9 cellular contexts compared by ENCODE assay signal in the genomic region with DNA sequence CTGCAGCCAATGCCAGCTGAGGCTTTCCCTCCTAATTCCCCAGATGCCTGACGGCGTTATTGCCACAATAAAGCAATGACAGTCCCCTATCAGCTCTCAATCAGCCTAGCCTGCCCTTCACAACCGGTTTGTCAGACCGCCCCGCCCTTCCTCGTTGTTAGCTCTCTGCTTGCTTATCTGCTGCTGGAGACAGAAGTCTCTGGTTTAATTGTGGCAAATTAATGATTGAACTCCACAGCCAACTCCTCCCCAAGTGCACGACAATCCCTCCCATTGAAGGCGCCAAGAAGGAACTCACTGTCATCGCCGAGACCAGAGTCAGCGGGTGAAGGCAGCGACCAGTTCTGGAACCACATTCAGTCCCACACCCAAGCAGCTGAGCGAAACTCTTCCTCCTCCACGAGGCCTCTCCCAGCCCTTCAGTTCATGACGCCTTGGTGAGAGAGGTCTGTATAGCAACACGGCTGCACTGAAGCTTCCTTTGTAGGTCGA.
DNase-seq lines count a peak whose midpoint lies in the region; ATAC-seq and TF ChIP-seq lines count a peak whose summit lies in the region.
"Had no signal": no experiment of that assay in that cellular context is flagged by ENCODE, and none has a peak within 500 bp of the region (broad histone marks: within the 10 kb centered on the region; RNA-seq: fewer than 3 reads in every experiment).

No MANE protein-coding gene starts in this region.

- peaks cover 49% of the 10 kb centered on the region for H3K4me1 Mint-ChIP-seq in endodermal cell

- no peak overlapping the region for H3K27ac ChIP-seq in DND-41 (ENCODE audit: low read length)
- H3K27ac ChIP-seq in endodermal cell (ENCODE audit: low read depth, low read length) = no peak overlapping the region
- H3K27ac ChIP-seq in uterus = no peak overlapping the region

- no peaks in the 10 kb centered on the region for H4K20me1 ChIP-seq in DND-41 (ENCODE audit: insufficient read depth, low read length)

- ATAC-seq in DND-41 (ENCODE audit: insufficient read depth, low read depth) (peak; percentile 77), HG02798 (IDR thresholded peaks at IDR 0.05; ENCODE audit: poor library complexity, unreplicated experiment) (peak; percentile 66)

- peaks cover 7% of the 10 kb centered on the region for H3K27me3 Mint-ChIP-seq in endodermal cell (ENCODE audit: insufficient read depth)

- DNase-seq in DND-41 (peak; percentile 34), RPMI8226 (peak; percentile 39), endodermal cell (peak; percentile 79), activated gamma-delta T cell (lab: John Stamatoyannopoulos, UW) (no peak), uterus (no peak), MG63 (no peak)
- DNase-seq in stimulated activated CD8-positive, alpha-beta memory T cell treated with anti-CD3 and anti-CD28 coated beads, Interleukin-4, amount 100 ng/mL, for 48 hours = peak; percentile 41

- 75 to 78% methylated on average over 14 to 17 of the region's 17 CpGs for WGBS in endodermal cell (ENCODE audit: insufficient coverage in 1 of 2, insufficient read length in 1 of 2), 2 experiments

- no peak overlapping the region for H3K4me3 ChIP-seq in DND-41 (ENCODE audit: low read depth in 1 of 2, low read length in 2 of 2)
- no peak overlapping the region for H3K4me3 ChIP-seq in endodermal cell (ENCODE audit: low read length)
- H3K4me3 ChIP-seq in uterus = no peak overlapping the region
- H3K4me3 ChIP-seq in MG63 = no peak overlapping the region

- intact Hi-C loops in uterus (cut with DNase I; ENCODE audit: low total_unique reads) = no loop called here

- H3K27me3 ChIP-seq in DND-41 (ENCODE audit: insufficient read depth, low read length, poor library complexity) = peaks cover 13% of the 10 kb centered on the region
- no peaks in the 10 kb centered on the region for H3K27me3 ChIP-seq in endodermal cell (ENCODE audit: control insufficient read depth, insufficient read depth, low read length, poor library complexity, severe bottlenecking)
- H3K27me3 ChIP-seq in uterus = no peaks in the 10 kb centered on the region
- H3K27me3 ChIP-seq in MG63 = peaks cover 3% of the 10 kb centered on the region

- TF ChIP-seq CTCF in DND-41 (IDR thresholded peaks at IDR 0.05; ENCODE audit: borderline replicate concordance, extremely low read depth, low read length, poor library complexity, severe bottlenecking) = no peak
- TF ChIP-seq CTCF in endodermal cell (conservative IDR thresholded peaks at IDR 0.05) = no peak
- no peak for TF ChIP-seq CTCF in uterus (IDR thresholded peaks at IDR 0.05)

- H3K36me3 Mint-ChIP-seq in endodermal cell (ENCODE audit: low read depth) = no peaks in the 10 kb centered on the region

- H3K9me3 Mint-ChIP-seq in endodermal cell = no peaks in the 10 kb centered on the region
- H3K9me3 Mint-ChIP-seq: dendritic cell treated with granulocyte-macrophage colony-stimulating factor and Interleukin-4, amounts not matched to agents 40 ng/mL and 50 ng/mL, for 4 days had no signal

- no peaks in the 10 kb centered on the region for H3K79me2 ChIP-seq in DND-41 (ENCODE audit: insufficient read depth, low read length)

- no peak overlapping the region for H3K4me3 Mint-ChIP-seq in endodermal cell
- H3K4me3 Mint-ChIP-seq: dendritic cell treated with granulocyte-macrophage colony-stimulating factor and Interleukin-4, amounts not matched to agents 40 ng/mL and 50 ng/mL, for 4 days had no signal

- H3K36me3 ChIP-seq in DND-41 (ENCODE audit: insufficient read depth, low read length) = no peaks in the 10 kb centered on the region
- no peaks in the 10 kb centered on the region for H3K36me3 ChIP-seq in endodermal cell (ENCODE audit: control insufficient read depth, insufficient read depth, low read length)
- no peaks in the 10 kb centered on the region for H3K36me3 ChIP-seq in uterus
- H3K36me3 ChIP-seq in MG63 = no peaks in the 10 kb centered on the region

- no peak overlapping the region for H2AFZ ChIP-seq in DND-41 (ENCODE audit: low read depth, low read length)

- no peak for TF ChIP-seq POLR2A in uterus (IDR thresholded peaks at IDR 0.05)

- H3K4me1 ChIP-seq in DND-41 (ENCODE audit: insufficient read depth, low read length) (peaks cover 5% of the 10 kb centered on the region), endodermal cell (ENCODE audit: control insufficient read depth, insufficient read depth, low read length) (peaks cover 3% of the 10 kb centered on the region), uterus (no peaks in the 10 kb centered on the region)

- H3K4me2 ChIP-seq in DND-41 (ENCODE audit: insufficient read depth, low read length) = peak overlapping the region; percentile 12; the same call in 1 of the 2 replicates

- H3K9ac ChIP-seq in DND-41 (ENCODE audit: low read depth, low read length) (no peak overlapping the region), endodermal cell (ENCODE audit: extremely low read depth, low read length, poor library complexity, severe bottlenecking) (no peak overlapping the region)

- H3K9me3 ChIP-seq in DND-41 (ENCODE audit: insufficient read depth, low read length, severe bottlenecking) (no peaks in the 10 kb centered on the region), endodermal cell (ENCODE audit: control insufficient read depth, low read length) (no peaks in the 10 kb centered on the region), uterus (no peaks in the 10 kb centered on the region), MG63 (0 out of 2 replicates have a peak, but pooled peaks cover 1% of the 10 kb centered on the region)

- H3K27ac Mint-ChIP-seq in endodermal cell = no peak overlapping the region
- H3K27ac Mint-ChIP-seq: dendritic cell treated with granulocyte-macrophage colony-stimulating factor and Interleukin-4, amounts not matched to agents 40 ng/mL and 50 ng/mL, for 4 days had no signal

Comparison
In these comparisons a context has a peak if more than half of its experiments do, and no peak if none do; other contexts are left out.
1. DNase-seq: peak in DND-41 (single experiment), RPMI8226 (single experiment), endodermal cell (single experiment) and stimulated activated CD8-positive, alpha-beta memory T cell treated with anti-CD3 and anti-CD28 coated beads, Interleukin-4, amount 100 ng/mL, for 48 hours (single experiment); none in activated gamma-delta T cell (single experiment), uterus (0 of 2) and MG63 (single experiment).